19 cellular contexts compared by ENCODE assay signal in the genomic region with DNA sequence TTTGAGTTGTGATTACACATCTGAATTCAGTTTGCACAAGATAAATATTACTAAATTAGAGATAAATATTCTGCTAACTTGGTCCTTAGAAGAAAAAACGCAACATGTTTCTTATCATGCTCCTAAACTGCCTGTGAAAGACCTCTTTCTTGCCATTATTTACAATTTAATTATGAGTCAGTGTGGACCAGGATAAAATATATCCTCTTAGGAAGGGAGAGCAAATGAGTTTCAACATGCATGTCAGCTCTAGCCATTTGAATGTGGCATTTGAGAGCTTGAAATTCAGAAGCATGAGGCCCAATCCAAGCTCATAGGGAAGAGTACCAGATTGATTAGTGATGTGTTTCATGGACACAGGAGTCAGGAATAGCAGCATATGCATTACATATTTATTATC. TPM values are rescaled to one million over a fixed set of nuclear protein-coding genes. Genes with fewer than 3 reads are reported as not detected.
"Had no signal": no experiment of that assay in that cellular context is flagged by ENCODE, and none has a peak within 500 bp of the region (broad histone marks: within the 10 kb centered on the region; RNA-seq: fewer than 3 reads in every experiment).

No MANE protein-coding gene starts in this region.

- ATAC-seq: effector memory CD8-positive, alpha-beta T cell; left colon; stimulated activated memory B cell treated with anti-CD40 and anti-IgM and Interleukin-4, amounts not matched to agents 10 μg/mL and 1 μg/mL and 100 μg/mL, for 72 hours had no signal

- H3K27ac ChIP-seq: cardiac muscle cell, thoracic aorta, upper lobe of left lung had no signal

- H3K4me3 ChIP-seq: cardiac muscle cell, esophagus squamous epithelium, right atrium auricular region, smooth muscle cell, thoracic aorta, upper lobe of left lung had no signal

- H3K36me3 ChIP-seq: cardiac muscle cell, esophagus squamous epithelium, right atrium auricular region, thoracic aorta, upper lobe of left lung had no signal

- H3K27me3 ChIP-seq: right atrium auricular region, upper lobe of left lung had no signal

- H3K36me3 Mint-ChIP-seq: activated CD4-positive, alpha-beta memory T cell treated with anti-CD3 and anti-CD28 coated beads for 36 hours; activated naive CD8-positive, alpha-beta T cell; stimulated activated memory B cell treated with anti-CD40 and anti-IgM and Interleukin-4, amounts not matched to agents 10 μg/mL and 1 μg/mL and 100 μg/mL, for 72 hours had no signal

- DNase-seq: activated CD4-positive, alpha-beta memory T cell treated with anti-CD3 and anti-CD28 coated beads for 36 hours; effector memory CD8-positive, alpha-beta T cell; esophagus squamous epithelium; foreskin melanocyte; hypothalamus; islet precursor cell; left colon; midbrain; nephron progenitor cell; nucleus accumbens; stimulated activated CD4-positive, alpha-beta T cell treated with anti-CD3 and anti-CD28 coated beads, Interleukin-4, amount 100 ng/mL, for 24 hours had no signal

- H3K27me3 Mint-ChIP-seq: activated CD4-positive, alpha-beta memory T cell treated with anti-CD3 and anti-CD28 coated beads for 36 hours had no signal

- H3K4me3 Mint-ChIP-seq: activated CD4-positive, alpha-beta memory T cell treated with anti-CD3 and anti-CD28 coated beads for 36 hours; activated naive CD8-positive, alpha-beta T cell; effector memory CD8-positive, alpha-beta T cell; nephron progenitor cell; stimulated activated memory B cell treated with anti-CD40 and anti-IgM and Interleukin-4, amounts not matched to agents 10 μg/mL and 1 μg/mL and 100 μg/mL, for 72 hours had no signal

- H3K9me3 Mint-ChIP-seq: nephron progenitor cell had no signal

- H3K4me1 Mint-ChIP-seq: stimulated activated memory B cell treated with anti-CD40 and anti-IgM and Interleukin-4, amounts not matched to agents 10 μg/mL and 1 μg/mL and 100 μg/mL, for 72 hours had no signal

- H3K4me2 ChIP-seq: smooth muscle cell had no signal

- H3K27ac Mint-ChIP-seq: activated CD4-positive, alpha-beta memory T cell treated with anti-CD3 and anti-CD28 coated beads for 36 hours; activated naive CD8-positive, alpha-beta T cell; effector memory CD8-positive, alpha-beta T cell; nephron progenitor cell; stimulated activated memory B cell treated with anti-CD40 and anti-IgM and Interleukin-4, amounts not matched to agents 10 μg/mL and 1 μg/mL and 100 μg/mL, for 72 hours had no signal

- H3K9me3 ChIP-seq: esophagus squamous epithelium, right atrium auricular region, thoracic aorta, upper lobe of left lung had no signal

- H3K4me1 ChIP-seq: esophagus squamous epithelium, right atrium auricular region, upper lobe of left lung had no signal

RNA-seq across cellular contexts. Expression of gene TBX15, which starts 39.3 kb away (rescaled TPM):
- total RNA-seq: activated CD4-positive, alpha-beta memory T cell treated with anti-CD3 and anti-CD28 coated beads for 36 hours; cardiac muscle cell; left colon; T-helper 2 cell treated with Interferon-gamma antibody and Interleukin-4, amounts not matched to agents 100 ng/mL and 5 ng/mL, for 36 hours had no signal
- polyA plus RNA-seq: cardiac muscle cell had no signal
